Comparison of ENCODE assay signal across 16 cellular contexts in genomic region chr18:37343542-37343851, GRCh38.
A peak's percentile ranks its signal among the peaks of the same experiment; 100 is the strongest.
DNase-seq lines count a peak whose midpoint lies in the region; ATAC-seq, FAIRE-seq and TF ChIP-seq lines count a peak whose summit lies in the region.
"Had no signal": no experiment of that assay in that cellular context is flagged by ENCODE, and none has a peak within 500 bp of the region (broad histone marks: within the 10 kb centered on the region; RNA-seq: fewer than 3 reads in every experiment).

No MANE protein-coding gene starts in this region.

- DNase-seq in NCI-H1417 (lab: John Stamatoyannopoulos, UW) (peak in 2 of 3 experiments; percentile 51 to 75), NCI-H1417 treated with DMSO at 0.1 percent for 48 hours (lab: John Stamatoyannopoulos, UW) (no peak), RWPE2 (ENCODE audit: low spot score) (no peak), pancreas (no peak), posterior cingulate gyrus (no peak), hepatic stellate cell (ENCODE audit: low spot score) (no peak)
- DNase-seq: cortex of kidney, NCI-H1048, NCI-H226, T1000 had no signal

- ATAC-seq in HG02973 (IDR thresholded peaks at IDR 0.05; ENCODE audit: unreplicated experiment) (peak; percentile 18), RWPE2 (ENCODE audit: low read depth) (peak; percentile 40), pancreas (peak in 3 of 4 donors; percentile 18 to 44 (median 33)), HG03196 (IDR thresholded peaks at IDR 0.05; ENCODE audit: unreplicated experiment) (no peak)

- peak; percentile 53 for TF ChIP-seq CTCF in RWPE2 (IDR thresholded peaks at IDR 0.05; ENCODE audit: poor library complexity, severe bottlenecking)
- TF ChIP-seq CTCF in pancreas (IDR thresholded peaks at IDR 0.05), result peak in 1 of 4 donors; percentile 9

- no peak for FAIRE-seq in pancreas (lab: Jason Lieb, UNC)
- FAIRE-seq: astrocyte, small intestine had no signal

- H3K27me3 ChIP-seq in RWPE2 (ENCODE audit: insufficient read depth, poor library complexity, severe bottlenecking) (peaks cover 7% of the 10 kb centered on the region), pancreas (no peaks in the 10 kb centered on the region)

- intact Hi-C loops in pancreas (cut with DNase I), result loop anchor here in 2 of 3 donors (10.0 kb wide), 2 partner anchors 191 to 201 kb away; no protein-coding TSS in a partner anchor
- intact Hi-C loops in posterior cingulate gyrus (cut with DNase I), result loop anchor here (5.0 kb wide), 1 partner anchor 194 kb away; no protein-coding TSS in a partner anchor

- H3K27ac ChIP-seq in RWPE2 (ENCODE audit: poor library complexity, severe bottlenecking), result no peak overlapping the region
- no peak overlapping the region for H3K27ac ChIP-seq in pancreas
- H3K27ac ChIP-seq: epithelial cell of prostate, parathyroid adenoma had no signal

- WGBS in pancreas, 2 donors, result 12 to 25% methylated on average over 7 of the region's 7 CpGs

- H3K9me3 ChIP-seq in RWPE2 (ENCODE audit: severe bottlenecking) (no peaks in the 10 kb centered on the region), pancreas (no peaks in the 10 kb centered on the region)

- H3K36me3 ChIP-seq in RWPE2 (ENCODE audit: low read depth) (no peaks in the 10 kb centered on the region), pancreas (no peaks in the 10 kb centered on the region)

- H3K4me1 ChIP-seq in RWPE2 (ENCODE audit: insufficient read depth, poor library complexity, severe bottlenecking) (no peaks in the 10 kb centered on the region), pancreas (no peaks in the 10 kb centered on the region)
- H3K4me1 ChIP-seq: parathyroid adenoma had no signal

- H3K4me3 ChIP-seq in RWPE2 (ENCODE audit: severe bottlenecking) (no peak overlapping the region), pancreas (no peak overlapping the region)

Comparison
In these comparisons a context has a peak if more than half of its experiments do, and no peak if none do; other contexts are left out.
1. DNase-seq: peak in NCI-H1417 (2 of 3); none in NCI-H1417 treated with DMSO at 0.1 percent for 48 hours (single experiment), RWPE2 (single experiment), pancreas (0 of 6), posterior cingulate gyrus (0 of 10) and hepatic stellate cell (single experiment).